In the genomic region with DNA sequence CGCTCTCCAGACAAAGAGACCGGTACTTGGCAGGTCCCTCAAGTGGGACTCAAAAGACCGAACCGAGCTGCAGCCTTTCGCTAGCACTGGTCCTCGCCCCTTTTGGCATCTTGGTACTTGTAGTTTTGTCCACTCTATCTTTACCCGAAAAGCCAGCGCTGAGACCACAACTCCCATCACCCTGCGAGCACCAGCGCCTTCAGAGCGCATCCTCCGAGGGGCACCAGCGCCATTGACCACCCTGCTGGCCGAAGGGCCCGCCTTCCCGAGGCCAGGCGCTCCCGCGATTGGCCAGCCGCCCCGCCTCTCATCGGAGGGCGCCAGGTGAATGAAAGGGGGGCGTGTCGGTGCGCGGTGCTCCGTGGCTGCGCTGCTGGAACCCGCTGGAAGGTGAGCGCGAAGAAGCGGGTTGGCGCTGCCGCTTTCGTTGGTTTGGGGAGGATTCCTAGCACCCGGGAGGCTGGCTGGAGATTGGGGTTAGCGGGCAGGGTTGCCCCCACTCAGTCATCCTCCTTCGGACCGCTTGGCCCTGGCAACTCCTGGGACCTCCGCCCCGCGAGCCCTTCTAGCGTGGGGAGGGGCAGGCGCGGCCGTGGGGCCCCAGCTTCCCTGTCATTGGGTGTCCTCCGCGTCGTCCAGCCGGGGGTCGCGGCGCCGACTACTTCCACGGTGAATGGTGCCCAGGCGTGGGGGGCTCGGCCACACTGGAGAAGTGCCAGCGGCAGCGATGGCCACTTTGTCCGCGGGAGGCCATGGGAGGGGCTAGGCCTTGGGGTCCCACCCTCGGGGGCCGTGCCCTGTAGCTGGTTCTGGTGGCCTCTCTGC, we compare ENCODE assay signal across 9 cellular contexts. TPM values are rescaled to one million over a fixed set of nuclear protein-coding genes. Genes with fewer than 3 reads are reported as not detected.
DNase-seq lines count a peak whose midpoint lies in the region; ATAC-seq, FAIRE-seq and TF ChIP-seq lines count a peak whose summit lies in the region.
"Had no signal": no experiment of that assay in that cellular context is flagged by ENCODE, and none has a peak within 500 bp of the region (broad histone marks: within the 10 kb centered on the region; RNA-seq: fewer than 3 reads in every experiment).

A gene (plus strand): TSS at position 357 of the 825 bp plus-strand sequence. CDS start 5,553 bp downstream, outside the sequence.

- ATAC-seq in activated CD4-positive, alpha-beta T cell treated with anti-CD3 and anti-CD28 coated beads for 36 hours: peak; percentile 89
- peak; percentile 98 for ATAC-seq in left ventricle myocardium superior
- peak; percentile 96 to 99 (median 98) for ATAC-seq in pancreas

- H3K4me3 Mint-ChIP-seq in activated CD4-positive, alpha-beta T cell treated with anti-CD3 and anti-CD28 coated beads for 36 hours: peak within 1 kb of the TSS; percentile 50

- no peaks in the 10 kb centered on the region for H3K9me3 ChIP-seq in PC-9 (ENCODE audit: insufficient read depth, low read depth)
- no peaks in the 10 kb centered on the region for H3K9me3 ChIP-seq in ascending aorta
- no peaks in the 10 kb centered on the region for H3K9me3 ChIP-seq in pancreas
- no peaks in the 10 kb centered on the region for H3K9me3 ChIP-seq in vagina
- H3K9me3 ChIP-seq in Karpas-422 (ENCODE audit: low read length): no peaks in the 10 kb centered on the region

- DNase-seq in activated CD4-positive, alpha-beta T cell treated with anti-CD3 and anti-CD28 coated beads for 36 hours: peak; percentile 64
- DNase-seq in activated CD4-positive, alpha-beta T cell treated with anti-CD3 and anti-CD28 coated beads, Interleukin-2, amount 50 U/mL, for 4 hours: no peak
- DNase-seq in PC-9 (peak in 1 of 2 experiments; percentile 68), ascending aorta (ENCODE audit: low spot score in 2 of 2) (peak in 1 of 2 donors; percentile 72), left ventricle myocardium superior (peak; percentile 81), pancreas (peak; percentile 69 to 90 (median 83)), vagina (ENCODE audit: extremely low spot score in 2 of 2) (no peak), Karpas-422 (no peak)

- no peaks in the 10 kb centered on the region for H3K36me3 Mint-ChIP-seq in activated CD4-positive, alpha-beta T cell treated with anti-CD3 and anti-CD28 coated beads for 36 hours (ENCODE audit: low read depth)

- H3K9me3 Mint-ChIP-seq in activated CD4-positive, alpha-beta T cell treated with anti-CD3 and anti-CD28 coated beads for 36 hours (ENCODE audit: low read depth): peaks cover 2% of the 10 kb centered on the region

- CTCF ChIA-PET in activated CD4-positive, alpha-beta T cell treated with anti-CD3 and anti-CD28 coated beads for 36 hours (lab: Charles Lee): no interaction called here
- CTCF ChIA-PET in PC-9 (lab: Charles Lee): no interaction called here

- BruUV-seq in PC-9 (replicated peaks; lab: Mats Ljungman, UMichigan): no TSS peak

- H3K36me3 ChIP-seq in PC-9 (ENCODE audit: low read depth): no peaks in the 10 kb centered on the region
- no peaks in the 10 kb centered on the region for H3K36me3 ChIP-seq in ascending aorta
- no peaks in the 10 kb centered on the region for H3K36me3 ChIP-seq in pancreas
- H3K36me3 ChIP-seq in vagina: no peaks in the 10 kb centered on the region
- H3K36me3 ChIP-seq in Karpas-422 (ENCODE audit: insufficient read depth, low read length): no peaks in the 10 kb centered on the region
- H3K36me3 ChIP-seq: BLaER1 treated with 17β-estradiol and CSF1 and Interleukin-3, amounts not matched to agents 10 nM and 100 nM had no signal

- no peak within 1 kb of the TSS for H3K27ac Mint-ChIP-seq in activated CD4-positive, alpha-beta T cell treated with anti-CD3 and anti-CD28 coated beads for 36 hours

- POLR2A ChIA-PET in activated CD4-positive, alpha-beta T cell treated with anti-CD3 and anti-CD28 coated beads for 36 hours (lab: Charles Lee): no interaction called here
- POLR2A ChIA-PET in PC-9 (lab: Charles Lee; ENCODE audit: unreplicated experiment): no interaction called here

- 0 to 1% methylated on average over 59 to 64 of the region's 64 CpGs for WGBS in pancreas, 2 donors

- H3K9ac ChIP-seq in Karpas-422 (ENCODE audit: low read length): no peak within 1 kb of the TSS
- H3K9ac ChIP-seq: BLaER1 treated with 17β-estradiol and CSF1 and Interleukin-3, amounts not matched to agents 10 nM and 100 nM had no signal

- FAIRE-seq in pancreas (lab: Jason Lieb, UNC): no peak

- H3K27me3 Mint-ChIP-seq in activated CD4-positive, alpha-beta T cell treated with anti-CD3 and anti-CD28 coated beads for 36 hours: peaks cover 40% of the 10 kb centered on the region

- H3K4me3 ChIP-seq in PC-9 (peak within 1 kb of the TSS; percentile 37; the same call in 1 of the 2 replicates), ascending aorta (peak within 1 kb of the TSS; percentile 61 to 65), pancreas (peak within 1 kb of the TSS; percentile 23 to 51 (median 32)), vagina (peak within 1 kb of the TSS; percentile 43 to 53), Karpas-422 (ENCODE audit: low read length) (no peak within 1 kb of the TSS)
- H3K4me3 ChIP-seq: BLaER1 treated with 17β-estradiol and CSF1 and Interleukin-3, amounts not matched to agents 10 nM and 100 nM had no signal

- H2AFZ ChIP-seq in PC-9 (no peak within 1 kb of the TSS), Karpas-422 (ENCODE audit: low read length) (no peak within 1 kb of the TSS)

- H3K79me2 ChIP-seq in PC-9 (ENCODE audit: low read depth) (no peaks in the 10 kb centered on the region), Karpas-422 (ENCODE audit: low read length) (no peaks in the 10 kb centered on the region)

- no peak for TF ChIP-seq POLR2A in vagina (IDR thresholded peaks at IDR 0.05)

- no peaks in the 10 kb centered on the region for H3K9me2 ChIP-seq in PC-9 (ENCODE audit: insufficient read depth)
- H3K9me2 ChIP-seq in Karpas-422 (replicated peaks; ENCODE audit: insufficient read depth, low read length): no peaks in the 10 kb centered on the region

- H3K27ac ChIP-seq in PC-9 (no peak within 1 kb of the TSS), ascending aorta (no peak within 1 kb of the TSS), pancreas (no peak within 1 kb of the TSS), vagina (no peak within 1 kb of the TSS), Karpas-422 (ENCODE audit: low read length) (no peak within 1 kb of the TSS)
- H3K27ac ChIP-seq: BLaER1 treated with 17β-estradiol and CSF1 and Interleukin-3, amounts not matched to agents 10 nM and 100 nM had no signal

- no peaks in the 10 kb centered on the region for H3F3A ChIP-seq in PC-9 (ENCODE audit: insufficient read depth, low read depth)

- H3K4me2 ChIP-seq in PC-9: peak within 1 kb of the TSS; percentile 52
- H3K4me2 ChIP-seq in Karpas-422 (ENCODE audit: low read depth, low read length, poor library complexity, severe bottlenecking): no peak within 1 kb of the TSS
- H3K4me2 ChIP-seq: BLaER1 treated with 17β-estradiol and CSF1 and Interleukin-3, amounts not matched to agents 10 nM and 100 nM had no signal

- H3K27me3 ChIP-seq in PC-9 (ENCODE audit: insufficient read depth, low read depth): peaks cover 48% of the 10 kb centered on the region
- H3K27me3 ChIP-seq in ascending aorta: no peaks in the 10 kb centered on the region
- peaks cover 0 to 14% (median 0%) of the 10 kb centered on the region in 4 donors for H3K27me3 ChIP-seq in pancreas
- H3K27me3 ChIP-seq in vagina: no peaks in the 10 kb centered on the region
- H3K27me3 ChIP-seq in Karpas-422 (ENCODE audit: low read length): no peaks in the 10 kb centered on the region

- H3K4me1 ChIP-seq in PC-9 (replicated peaks; ENCODE audit: insufficient read depth) (no peaks in the 10 kb centered on the region), ascending aorta (peaks cover 6 to 12% of the 10 kb centered on the region in 2 donors), pancreas (peaks cover 0 to 5% (median 0%) of the 10 kb centered on the region in 3 donors), vagina (peaks cover 17% of the 10 kb centered on the region), Karpas-422 (ENCODE audit: low read length) (no peaks in the 10 kb centered on the region)
- H3K4me1 ChIP-seq: BLaER1 treated with 17β-estradiol and CSF1 and Interleukin-3, amounts not matched to agents 10 nM and 100 nM had no signal

- H4K20me1 ChIP-seq in PC-9 (ENCODE audit: insufficient read depth): no peaks in the 10 kb centered on the region
- H4K20me1 ChIP-seq in Karpas-422 (ENCODE audit: insufficient read depth, low read depth, low read length): no peaks in the 10 kb centered on the region
- H4K20me1 ChIP-seq: BLaER1 treated with 17β-estradiol and CSF1 and Interleukin-3, amounts not matched to agents 10 nM and 100 nM had no signal

- peaks cover 15% of the 10 kb centered on the region for H3K4me1 Mint-ChIP-seq in activated CD4-positive, alpha-beta T cell treated with anti-CD3 and anti-CD28 coated beads for 36 hours

- no peak for TF ChIP-seq CTCF in PC-9 (conservative IDR thresholded peaks at IDR 0.05)
- TF ChIP-seq CTCF in ascending aorta (IDR thresholded peaks at IDR 0.05): no peak
- no peak for TF ChIP-seq CTCF in pancreas (IDR thresholded peaks at IDR 0.05)
- TF ChIP-seq CTCF in vagina (IDR thresholded peaks at IDR 0.05): no peak

- intact Hi-C loops in activated CD4-positive, alpha-beta T cell treated with anti-CD3 and anti-CD28 coated beads for 36 hours (cut with DNase I, micrococcal nuclease): no loop called here
- intact Hi-C loops in PC-9 (cut with micrococcal nuclease; ENCODE audit: unreplicated experiment): no loop called here
- intact Hi-C loops in ascending aorta (cut with DNase I): no loop called here
- intact Hi-C loops in left ventricle myocardium superior (cut with micrococcal nuclease): no loop called here
- intact Hi-C loops in pancreas (cut with DNase I): no loop called here
- intact Hi-C loops in vagina (cut with DNase I): no loop called here

RNA-seq across cellular contexts. Expression of the gene that starts here (rescaled TPM):
- not detected for total RNA-seq in activated CD4-positive, alpha-beta T cell treated with anti-CD3 and anti-CD28 coated beads for 36 hours
- total RNA-seq in PC-9 (2021) (0.05 and 0.09 TPM in 2 replicates), ascending aorta (under 0.01 TPM), left ventricle myocardium superior (not detected), pancreas (under 1 TPM; under 0.01 to 0.06 (median under 0.01) TPM), vagina (not detected)
- under 1 TPM; 0.04 to 0.05 TPM for polyA plus RNA-seq in pancreas
- not detected in 2 replicates for total RNA-seq in Karpas-422 (2014; rRNA removed; shearing (Covaris generic); ENCODE audit: low replicate concordance)

Comparison
In these comparisons a context has a peak if more than half of its experiments do, and no peak if none do; other contexts are left out.
1. Peak in DNase-seq and ATAC-seq in activated CD4-positive, alpha-beta T cell treated with anti-CD3 and anti-CD28 coated beads for 36 hours; RNA of the gene not detected or under 1 TPM.
2. Peak in DNase-seq and ATAC-seq in left ventricle myocardium superior; RNA of the gene not detected or under 1 TPM.
3. Peak in DNase-seq, ATAC-seq and H3K4me3 ChIP-seq in pancreas; RNA of the gene not detected or under 1 TPM.